ENCODE assay signal across 27 cellular contexts in genomic region chr22:43303751-43304150, GRCh38. TPM values are rescaled to one million over a fixed set of nuclear protein-coding genes. Genes with fewer than 3 reads are reported as not detected.
"Had no signal": no experiment of that assay in that cellular context is flagged by ENCODE, and none has a peak within 500 bp of the region (broad histone marks: within the 10 kb centered on the region; RNA-seq: fewer than 3 reads in every experiment).

No MANE protein-coding gene starts in this region.

- H3K9me3 ChIP-seq: gastroesophageal sphincter, heart left ventricle, mucosa of descending colon, stomach, thyroid gland had no signal

- DNase-seq: dorsolateral prefrontal cortex; effector CD4-positive, alpha-beta T cell; foreskin keratinocyte; heart left ventricle; kidney; mucosa of descending colon; naive B cell; stimulated activated CD4-positive, alpha-beta T cell treated with anti-CD3 and anti-CD28 coated beads, Interleukin-2, amount 100 ng/mL, for 24 hours; stimulated activated CD4-positive, alpha-beta T cell treated with anti-CD3 and anti-CD28 coated beads, Interleukin-4, amount 100 ng/mL, for 24 hours; stimulated activated naive CD4-positive, alpha-beta T cell treated with Interleukin-2 at 50 U/mL for 16 hours; stomach; thyroid gland; trophoblast cell had no signal

- H2AFZ ChIP-seq: hepatocyte, parathyroid adenoma had no signal

- H3K9me3 Mint-ChIP-seq: memory B cell; mesothelial cell of epicardium; naive B cell; natural killer cell treated with Interleukin-12 subunit alpha and Interleukin-12 subunit beta and Interleukin-15 and Interleukin-18, amount 100 ng/mL, for 72 hours; stimulated activated effector memory CD8-positive, alpha-beta T cell treated with anti-CD3 and anti-CD28 coated beads, Interleukin-12 subunit alpha, Interleukin-12 subunit beta, amount 100 ng/mL, for 72 hours had no signal

- ATAC-seq: esophagus mucosa; foreskin keratinocyte; gastroesophageal sphincter; heart left ventricle; left lobe of liver; mucosa of descending colon; natural killer cell treated with Interleukin-12 subunit alpha and Interleukin-12 subunit beta and Interleukin-15 and Interleukin-18, amount 100 ng/mL, for 72 hours; sciatic nerve; stimulated activated effector memory CD8-positive, alpha-beta T cell treated with anti-CD3 and anti-CD28 coated beads, Interleukin-12 subunit alpha, Interleukin-12 subunit beta, amount 100 ng/mL, for 72 hours had no signal

- H3K36me3 ChIP-seq: gastroesophageal sphincter, heart left ventricle, stomach, thyroid gland had no signal

- H3K9ac ChIP-seq: parathyroid adenoma had no signal

- H3K4me3 ChIP-seq: dorsolateral prefrontal cortex, gastroesophageal sphincter, heart left ventricle, hepatocyte, lung, mucosa of descending colon, stomach, thyroid gland had no signal

- H3K4me2 ChIP-seq: hepatocyte had no signal

- H3K27ac Mint-ChIP-seq: memory B cell; mesothelial cell of epicardium; naive B cell; natural killer cell treated with Interleukin-12 subunit alpha and Interleukin-12 subunit beta and Interleukin-15 and Interleukin-18, amount 100 ng/mL, for 72 hours; progenitor cell of endocrine pancreas; stimulated activated effector memory CD8-positive, alpha-beta T cell treated with anti-CD3 and anti-CD28 coated beads, Interleukin-12 subunit alpha, Interleukin-12 subunit beta, amount 100 ng/mL, for 72 hours had no signal

- H3K4me1 ChIP-seq: foreskin keratinocyte, parathyroid adenoma, thyroid gland had no signal

- H3K36me3 Mint-ChIP-seq: memory B cell; mesothelial cell of epicardium; naive B cell; natural killer cell treated with Interleukin-12 subunit alpha and Interleukin-12 subunit beta and Interleukin-15 and Interleukin-18, amount 100 ng/mL, for 72 hours; stimulated activated effector memory CD8-positive, alpha-beta T cell treated with anti-CD3 and anti-CD28 coated beads, Interleukin-12 subunit alpha, Interleukin-12 subunit beta, amount 100 ng/mL, for 72 hours had no signal

- H3K4me1 Mint-ChIP-seq: memory B cell; stimulated activated effector memory CD8-positive, alpha-beta T cell treated with anti-CD3 and anti-CD28 coated beads, Interleukin-12 subunit alpha, Interleukin-12 subunit beta, amount 100 ng/mL, for 72 hours had no signal

- H3K27ac ChIP-seq: dorsolateral prefrontal cortex, epithelial cell of prostate, foreskin keratinocyte, heart left ventricle, hepatocyte, parathyroid adenoma, stomach, thyroid gland had no signal

- H3K27me3 ChIP-seq: foreskin keratinocyte, gastroesophageal sphincter, heart left ventricle, hepatocyte, stomach, thyroid gland had no signal

- H3K4me3 Mint-ChIP-seq: memory B cell; mesothelial cell of epicardium; naive B cell; natural killer cell treated with Interleukin-12 subunit alpha and Interleukin-12 subunit beta and Interleukin-15 and Interleukin-18, amount 100 ng/mL, for 72 hours; stimulated activated effector memory CD8-positive, alpha-beta T cell treated with anti-CD3 and anti-CD28 coated beads, Interleukin-12 subunit alpha, Interleukin-12 subunit beta, amount 100 ng/mL, for 72 hours had no signal

RNA-seq across cellular contexts. Expression of gene SCUBE1, which starts 39.4 kb away (rescaled TPM):
- total RNA-seq: foreskin keratinocyte had no signal
- polyA plus RNA-seq: fibroblast of lung, foreskin keratinocyte had no signal
